Comparison of ENCODE assay signal across 14 cellular contexts in genomic region chr7:101984997-101985645, GRCh38.
DNase-seq lines count a peak whose midpoint lies in the region; FAIRE-seq and TF ChIP-seq lines count a peak whose summit lies in the region.
"Had no signal": no experiment of that assay in that cellular context is flagged by ENCODE, and none has a peak within 500 bp of the region (broad histone marks: within the 10 kb centered on the region; RNA-seq: fewer than 3 reads in every experiment).

No MANE protein-coding gene starts in this region.

- no peak for FAIRE-seq in HTR-8/SVneo (lab: Jason Lieb, UNC)

- intact Hi-C loops in sigmoid colon (cut with DNase I), result no loop called here

- H3K4me1 Mint-ChIP-seq in chondrocyte (ENCODE audit: low read depth), result peaks cover 39% of the 10 kb centered on the region

- peak overlapping the region; percentile 50 for H3K4me3 ChIP-seq in Jurkat, Clone E6-1 (ENCODE audit: low read length)
- no peak overlapping the region for H3K4me3 ChIP-seq in sigmoid colon
- H3K4me3 ChIP-seq: prostate gland had no signal

- TF ChIP-seq EP300 in sigmoid colon (IDR thresholded peaks at IDR 0.05), result no peak

- 77 to 91% methylated on average over 11 of the region's 11 CpGs for WGBS in sigmoid colon, 2 donors

- no peaks in the 10 kb centered on the region for H3K27me3 ChIP-seq in sigmoid colon

- H3K4me3 Mint-ChIP-seq in chondrocyte (ENCODE audit: unreplicated experiment), result no peak overlapping the region

- H3K4me1 ChIP-seq in sigmoid colon, result peaks cover 0 to 33% (median 25%) of the 10 kb centered on the region in 4 donors
- H3K4me1 ChIP-seq: prostate gland had no signal

- peak overlapping the region in 3 of 4 donors; percentile 31 to 65 (median 44) for H3K27ac ChIP-seq in sigmoid colon
- H3K27ac ChIP-seq: 22Rv1, C4-2B, prostate gland had no signal

- TF ChIP-seq CTCF in chondrocyte (IDR thresholded peaks at IDR 0.05) (no peak), sigmoid colon (IDR thresholded peaks at IDR 0.05) (no peak)

- H3K9me3 Mint-ChIP-seq in chondrocyte (ENCODE audit: low read depth), result no peaks in the 10 kb centered on the region

- peaks cover 7% of the 10 kb centered on the region for H3K36me3 Mint-ChIP-seq in chondrocyte (ENCODE audit: low read depth)

- H3K36me3 ChIP-seq in sigmoid colon, result no peaks in the 10 kb centered on the region
- H3K36me3 ChIP-seq: prostate gland had no signal

- TF ChIP-seq POLR2A in sigmoid colon (IDR thresholded peaks at IDR 0.05), result no peak

- peak overlapping the region; percentile 27 for H3K27ac Mint-ChIP-seq in chondrocyte (ENCODE audit: unreplicated experiment)

- DNase-seq in DMS 273 (lab: John Stamatoyannopoulos, UW; ENCODE audit: unreplicated experiment) (peak; percentile 67), DMS 273 treated with DMSO at 0.1 percent for 48 hours (lab: John Stamatoyannopoulos, UW) (no peak), chondrocyte (ENCODE audit: low spot score) (no peak), sigmoid colon (no peak), NCI-H128 (lab: John Stamatoyannopoulos, UW; ENCODE audit: unreplicated experiment) (no peak), occipital lobe (lab: John Stamatoyannopoulos, UW) (no peak), HTR-8/SVneo (ENCODE audit: insufficient read length, low spot score) (no peak)
- no peak for DNase-seq in Jurkat, Clone E6-1 (ENCODE audit: low read depth, low spot score)
- DNase-seq: activated CD4-positive, alpha-beta T cell treated with anti-CD3 and anti-CD28 coated beads, Interleukin-2, amount 50 U/mL, for 48 hours; NCI-H1048; NCI-H446 had no signal

- no peaks in the 10 kb centered on the region for H3K9me3 ChIP-seq in sigmoid colon
- H3K9me3 ChIP-seq: prostate gland had no signal

- no peaks in the 10 kb centered on the region for H3K27me3 Mint-ChIP-seq in chondrocyte (ENCODE audit: low read depth)
